8 cellular contexts compared by ENCODE assay signal in the genomic region with DNA sequence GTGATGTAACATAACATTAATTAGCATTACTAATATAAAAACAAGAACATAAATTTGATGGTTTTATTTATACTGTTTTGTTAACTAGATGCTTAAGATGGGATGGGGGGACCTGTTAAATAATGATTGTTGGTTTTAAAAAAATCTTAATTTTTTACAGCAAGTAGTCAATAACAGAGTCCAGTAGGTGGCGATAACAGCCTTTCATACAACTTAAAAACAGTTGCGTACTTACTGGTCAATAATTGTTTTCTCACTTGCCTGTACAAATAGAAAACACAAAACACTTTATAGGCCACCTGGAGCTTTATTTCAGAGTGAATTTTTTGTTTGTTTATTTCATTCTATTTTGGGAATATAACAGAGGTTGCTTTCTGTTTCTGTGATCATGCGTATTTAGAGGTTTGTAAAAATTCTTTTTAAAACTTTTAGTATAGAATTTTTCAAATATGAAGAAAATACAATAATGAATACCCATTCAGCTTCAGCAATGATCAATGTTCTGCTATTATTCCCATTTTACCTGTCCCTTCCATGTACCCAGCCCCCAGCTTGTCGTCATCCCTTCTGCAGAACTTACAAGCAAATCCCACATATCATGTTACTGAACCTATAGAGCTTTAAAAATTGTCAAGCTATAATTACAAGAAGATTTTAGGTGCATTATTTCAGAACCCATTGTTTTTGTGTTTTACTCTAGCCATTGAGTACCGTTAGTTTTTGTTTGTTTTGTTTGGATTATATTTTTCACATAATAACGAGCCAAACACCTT.
DNase-seq lines count a peak whose midpoint lies in the region; ATAC-seq and TF ChIP-seq lines count a peak whose summit lies in the region.

No MANE protein-coding gene starts in this region.

- H3K9ac ChIP-seq in stomach smooth muscle (ENCODE audit: low read length in 2 of 2), result peak overlapping the region in 1 of 2 donors; percentile 42

- intact Hi-C loops in activated B cell treated with CpG ODN at 0.5 μM for 24 hours (cut with micrococcal nuclease), result loop anchor here (1.0 to 5.0 kb wide), 3 partner anchors 653 to 964 kb away; no protein-coding TSS in a partner anchor

- no peak overlapping the region for H3K27ac Mint-ChIP-seq in activated B cell treated with CpG ODN at 0.5 μM for 24 hours
- H3K27ac Mint-ChIP-seq in stimulated activated naive CD8-positive, alpha-beta T cell treated with anti-CD3 and anti-CD28 coated beads, Interleukin-15, amount 100 ng/mL, for 72 hours, result no peak overlapping the region

- ATAC-seq in GM19452 (IDR thresholded peaks at IDR 0.05; ENCODE audit: unreplicated experiment) (peak; percentile 51), activated B cell treated with CpG ODN at 0.5 μM for 24 hours (ENCODE audit: low read depth) (no peak), GM21367 (IDR thresholded peaks at IDR 0.05; ENCODE audit: unreplicated experiment) (no peak)
- ATAC-seq in stimulated activated naive CD8-positive, alpha-beta T cell treated with anti-CD3 and anti-CD28 coated beads, Interleukin-15, amount 100 ng/mL, for 72 hours, result no peak

- H3K4me3 ChIP-seq in stomach smooth muscle (ENCODE audit: low read length in 2 of 2), result peak overlapping the region; percentile 50 to 59

- DNase-seq in AG20443 (ENCODE audit: low spot score) (peak; percentile 46), NCI-H2029 treated with DMSO at 0.1 percent for 48 hours (lab: John Stamatoyannopoulos, UW) (peak; percentile 82), activated B cell treated with CpG ODN at 0.5 μM for 24 hours (no peak), hepatic stellate cell (ENCODE audit: low spot score) (peak; percentile 9)
- DNase-seq in stimulated activated naive CD8-positive, alpha-beta T cell treated with anti-CD3 and anti-CD28 coated beads, Interleukin-15, amount 100 ng/mL, for 72 hours, result no peak

- H3K9me3 Mint-ChIP-seq in activated B cell treated with CpG ODN at 0.5 μM for 24 hours, result no peaks in the 10 kb centered on the region
- no peaks in the 10 kb centered on the region for H3K9me3 Mint-ChIP-seq in stimulated activated naive CD8-positive, alpha-beta T cell treated with anti-CD3 and anti-CD28 coated beads, Interleukin-15, amount 100 ng/mL, for 72 hours

- peaks cover 7% of the 10 kb centered on the region for H3K36me3 Mint-ChIP-seq in activated B cell treated with CpG ODN at 0.5 μM for 24 hours (ENCODE audit: low read depth)

- no peaks in the 10 kb centered on the region for H3K27me3 Mint-ChIP-seq in activated B cell treated with CpG ODN at 0.5 μM for 24 hours
- no peaks in the 10 kb centered on the region for H3K27me3 Mint-ChIP-seq in stimulated activated naive CD8-positive, alpha-beta T cell treated with anti-CD3 and anti-CD28 coated beads, Interleukin-15, amount 100 ng/mL, for 72 hours

- H3K27me3 ChIP-seq in stomach smooth muscle (ENCODE audit: control insufficient read depth in 1 of 2, insufficient read depth in 2 of 2, low read length in 2 of 2), result no peaks in the 10 kb centered on the region

- no peaks in the 10 kb centered on the region for H3K9me3 ChIP-seq in stomach smooth muscle (ENCODE audit: control insufficient read depth in 2 of 2, low read length in 2 of 2)

- CTCF ChIA-PET in activated B cell treated with CpG ODN at 0.5 μM for 24 hours (lab: Charles Lee), result interaction anchor here (0.9 to 1.4 kb wide), 3 partner anchors 37 to 963 kb away, joined by 3 to 6 read pairs (median 3); no protein-coding TSS in a partner anchor

- peak; percentile 73 for TF ChIP-seq CTCF in activated B cell treated with CpG ODN at 0.5 μM for 24 hours (IDR thresholded peaks at IDR 0.05)

- no peaks in the 10 kb centered on the region for H3K4me1 Mint-ChIP-seq in activated B cell treated with CpG ODN at 0.5 μM for 24 hours
- peaks cover 14% of the 10 kb centered on the region for H3K4me1 Mint-ChIP-seq in stimulated activated naive CD8-positive, alpha-beta T cell treated with anti-CD3 and anti-CD28 coated beads, Interleukin-15, amount 100 ng/mL, for 72 hours

- no peak overlapping the region for H3K27ac ChIP-seq in stomach smooth muscle (ENCODE audit: low read length)

- peaks cover 1% of the 10 kb centered on the region in 2 donors for H3K36me3 ChIP-seq in stomach smooth muscle (ENCODE audit: control insufficient read depth in 2 of 2, insufficient read depth in 2 of 2, low read length in 2 of 2)

- H3K4me3 Mint-ChIP-seq in activated B cell treated with CpG ODN at 0.5 μM for 24 hours, result no peak overlapping the region
- no peak overlapping the region for H3K4me3 Mint-ChIP-seq in stimulated activated naive CD8-positive, alpha-beta T cell treated with anti-CD3 and anti-CD28 coated beads, Interleukin-15, amount 100 ng/mL, for 72 hours

- H3K4me1 ChIP-seq in stomach smooth muscle (ENCODE audit: control insufficient read depth, insufficient read depth, low read length), result no peaks in the 10 kb centered on the region

- POLR2A ChIA-PET in activated B cell treated with CpG ODN at 0.5 μM for 24 hours (lab: Charles Lee), result no interaction called here

Comparison
In these comparisons a context has a peak if more than half of its experiments do, and no peak if none do; other contexts are left out.
1. DNase-seq: peak in AG20443 (single experiment), NCI-H2029 treated with DMSO at 0.1 percent for 48 hours (single experiment) and hepatic stellate cell (single experiment); none in activated B cell treated with CpG ODN at 0.5 μM for 24 hours (single experiment) and stimulated activated naive CD8-positive, alpha-beta T cell treated with anti-CD3 and anti-CD28 coated beads, Interleukin-15, amount 100 ng/mL, for 72 hours (0 of 2).